In genomic region chr5:95392593-95393182, GRCh38 we compare ENCODE assay signal across 11 cellular contexts. TPM values are rescaled to one million over a fixed set of nuclear protein-coding genes. Genes with fewer than 3 reads are reported as not detected.
A peak's percentile ranks its signal among the peaks of the same experiment; 100 is the strongest.
DNase-seq lines count a peak whose midpoint lies in the region; ATAC-seq and TF ChIP-seq lines count a peak whose summit lies in the region.
"Had no signal": no experiment of that assay in that cellular context is flagged by ENCODE, and none has a peak within 500 bp of the region (broad histone marks: within the 10 kb centered on the region; RNA-seq: fewer than 3 reads in every experiment).

No MANE protein-coding gene starts in this region.

- H3K27me3 ChIP-seq in left ventricle myocardium inferior (ENCODE audit: low read depth) (no peaks in the 10 kb centered on the region), SK-N-SH (ENCODE audit: insufficient read depth) (no peaks in the 10 kb centered on the region), upper lobe of right lung (no peaks in the 10 kb centered on the region)

- no peaks in the 10 kb centered on the region for H4K20me1 ChIP-seq in SK-N-SH (ENCODE audit: insufficient read depth)

- no peak overlapping the region for H3K9ac ChIP-seq in SK-N-SH

- H3K27ac ChIP-seq in left ventricle myocardium inferior (replicated peaks) = no peak overlapping the region
- H3K27ac ChIP-seq in SK-N-SH (ENCODE audit: low read depth in 2 of 2, low read length in 1 of 2) = no peak overlapping the region
- H3K27ac ChIP-seq in upper lobe of right lung = no peak overlapping the region

- TF ChIP-seq RAD21 in SK-N-SH (IDR thresholded peaks at IDR 0.05; ENCODE audit: low read length) = no peak

- TF ChIP-seq CTCF in left ventricle myocardium inferior (IDR thresholded peaks at IDR 0.05; ENCODE audit: borderline replicate concordance) (no peak), SK-N-SH (IDR thresholded peaks at IDR 0.05) (no peak), upper lobe of right lung (IDR thresholded peaks at IDR 0.05) (no peak)

- intact Hi-C loops in left ventricle myocardium inferior (cut with micrococcal nuclease) = no loop called here
- intact Hi-C loops in left ventricle myocardium superior (cut with micrococcal nuclease) = no loop called here
- intact Hi-C loops in upper lobe of right lung (cut with DNase I) = no loop called here

- 15% methylated on average over 1 of the region's 1 CpG for WGBS in SK-N-SH (ENCODE audit: low lambda C conversion rate)

- no peaks in the 10 kb centered on the region for H3K79me2 ChIP-seq in SK-N-SH (ENCODE audit: insufficient read depth)

- H3K9me2 ChIP-seq in SK-N-SH = no peaks in the 10 kb centered on the region

- H3K4me1 ChIP-seq in left ventricle myocardium inferior (peaks cover 4% of the 10 kb centered on the region), SK-N-SH (ENCODE audit: control insufficient read depth in 1 of 2, insufficient read depth in 2 of 2, low read depth in 1 of 2, low read length in 1 of 2) (no peaks in the 10 kb centered on the region), upper lobe of right lung (no peaks in the 10 kb centered on the region)

- H3K4me3 ChIP-seq in left ventricle myocardium inferior (peak overlapping the region; percentile 23), SK-N-SH (ENCODE audit: low read depth in 2 of 2, low read length in 1 of 2) (no peak overlapping the region), upper lobe of right lung (no peak overlapping the region)

- H3K9me3 ChIP-seq in left ventricle myocardium inferior (replicated peaks) (no peaks in the 10 kb centered on the region), SK-N-SH (no peaks in the 10 kb centered on the region), upper lobe of right lung (no peaks in the 10 kb centered on the region)

- no peak overlapping the region for H3K4me2 ChIP-seq in SK-N-SH

- peak overlapping the region; percentile 47 for H2AFZ ChIP-seq in SK-N-SH (ENCODE audit: low read depth)

- ATAC-seq in left ventricle myocardium superior (no peak), upper lobe of right lung (peak; percentile 53), HG02588 (IDR thresholded peaks at IDR 0.05; ENCODE audit: unreplicated experiment) (no peak), HG03095 (IDR thresholded peaks at IDR 0.05; ENCODE audit: unreplicated experiment) (no peak)
- ATAC-seq: activated naive CD4-positive, alpha-beta T cell treated with anti-CD3 and anti-CD28 coated beads, Interleukin-2, amount 50 U/mL, for 72 hours had no signal

- CTCF ChIA-PET in SK-N-SH (lab: Yijun Ruan, JAX) = interaction anchor here (1.0 kb wide), 1 partner anchor 18 kb away, joined by 3 read pairs; no protein-coding TSS in a partner anchor

- H3K36me3 ChIP-seq in left ventricle myocardium inferior = no peaks in the 10 kb centered on the region
- no peaks in the 10 kb centered on the region for H3K36me3 ChIP-seq in SK-N-SH (replicated peaks in 1 of 2; ENCODE audit: control insufficient read depth in 1 of 2, insufficient read depth in 2 of 2, low read length in 1 of 2)
- H3K36me3 ChIP-seq in upper lobe of right lung = no peaks in the 10 kb centered on the region

- TF ChIP-seq EP300 in SK-N-SH (IDR thresholded peaks at IDR 0.05; ENCODE audit: borderline replicate concordance in 1 of 2, low read depth in 1 of 2, low read length in 1 of 2) = no peak

- POLR2A ChIA-PET in SK-N-SH (lab: Yijun Ruan, JAX) = no interaction called here

- DNase-seq in left ventricle myocardium inferior (no peak), left ventricle myocardium superior (no peak), SK-N-SH (no peak), glomerular visceral epithelial cell (ENCODE audit: extremely low spot score) (peak; percentile 34), upper lobe of right lung (no peak), NCI-H187 (lab: John Stamatoyannopoulos, UW) (no peak)
- DNase-seq: C1 segment of cervical spinal cord, immature natural killer cell had no signal

- no peaks in the 10 kb centered on the region for H3F3A ChIP-seq in SK-N-SH (replicated peaks; ENCODE audit: insufficient read depth)

TF ChIP-seq in SK-N-SH, 30 proteins besides CTCF, POLR2A, EP300 and RAD21:
- no peak for TF ChIP-seq SMC3 (IDR thresholded peaks at IDR 0.05; ENCODE audit: low read depth, low read length)
- TF ChIP-seq, protein P1, sequence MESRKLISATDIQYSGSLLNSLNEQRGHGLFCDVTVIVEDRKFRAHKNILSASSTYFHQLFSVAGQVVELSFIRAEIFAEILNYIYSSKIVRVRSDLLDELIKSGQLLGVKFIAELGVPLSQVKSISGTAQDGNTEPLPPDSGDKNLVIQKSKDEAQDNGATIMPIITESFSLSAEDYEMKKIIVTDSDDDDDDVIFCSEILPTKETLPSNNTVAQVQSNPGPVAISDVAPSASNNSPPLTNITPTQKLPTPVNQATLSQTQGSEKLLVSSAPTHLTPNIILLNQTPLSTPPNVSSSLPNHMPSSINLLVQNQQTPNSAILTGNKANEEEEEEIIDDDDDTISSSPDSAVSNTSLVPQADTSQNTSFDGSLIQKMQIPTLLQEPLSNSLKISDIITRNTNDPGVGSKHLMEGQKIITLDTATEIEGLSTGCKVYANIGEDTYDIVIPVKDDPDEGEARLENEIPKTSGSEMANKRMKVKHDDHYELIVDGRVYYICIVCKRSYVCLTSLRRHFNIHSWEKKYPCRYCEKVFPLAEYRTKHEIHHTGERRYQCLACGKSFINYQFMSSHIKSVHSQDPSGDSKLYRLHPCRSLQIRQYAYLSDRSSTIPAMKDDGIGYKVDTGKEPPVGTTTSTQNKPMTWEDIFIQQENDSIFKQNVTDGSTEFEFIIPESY (IDR thresholded peaks at IDR 0.05; ENCODE audit: borderline replicate concordance, low read depth) = no peak
- TF ChIP-seq TCF12 (IDR thresholded peaks at IDR 0.05) = no peak
- TF ChIP-seq EZH2phosphoT487 (IDR thresholded peaks at IDR 0.05; ENCODE audit: borderline replicate concordance, low read depth) = no peak
- no peak for TF ChIP-seq FOSL2 (IDR thresholded peaks at IDR 0.05; ENCODE audit: borderline replicate concordance, low read depth)
- TF ChIP-seq MEF2A (IDR thresholded peaks at IDR 0.05; ENCODE audit: borderline replicate concordance, low read depth) = no peak
- no peak for TF ChIP-seq GATA2 (CRISPR knock-in tag; IDR thresholded peaks at IDR 0.05)
- TF ChIP-seq NRF1 (IDR thresholded peaks at IDR 0.05; ENCODE audit: low read depth, low read length) = no peak
- TF ChIP-seq FOXJ3 (CRISPR knock-in tag; IDR thresholded peaks at IDR 0.05) = no peak
- TF ChIP-seq, protein P2, sequence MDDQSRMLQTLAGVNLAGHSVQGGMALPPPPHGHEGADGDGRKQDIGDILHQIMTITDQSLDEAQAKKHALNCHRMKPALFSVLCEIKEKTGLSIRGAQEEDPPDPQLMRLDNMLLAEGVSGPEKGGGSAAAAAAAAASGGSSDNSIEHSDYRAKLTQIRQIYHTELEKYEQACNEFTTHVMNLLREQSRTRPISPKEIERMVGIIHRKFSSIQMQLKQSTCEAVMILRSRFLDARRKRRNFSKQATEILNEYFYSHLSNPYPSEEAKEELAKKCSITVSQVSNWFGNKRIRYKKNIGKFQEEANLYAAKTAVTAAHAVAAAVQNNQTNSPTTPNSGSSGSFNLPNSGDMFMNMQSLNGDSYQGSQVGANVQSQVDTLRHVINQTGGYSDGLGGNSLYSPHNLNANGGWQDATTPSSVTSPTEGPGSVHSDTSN (IDR thresholded peaks at IDR 0.05) = no peak
- no peak for TF ChIP-seq CHD2 (IDR thresholded peaks at IDR 0.05; ENCODE audit: low read length, partially characterized antibody)
TF ChIP-seq in SK-N-SH: peak in this region for 0.

RNA-seq across cellular contexts. Expression of gene FAM81B, which starts 1.5 kb away (rescaled TPM):
- total RNA-seq in left ventricle myocardium inferior (6.2 TPM), left ventricle myocardium superior (2.9 TPM), upper lobe of right lung (not detected)
- polyA plus RNA-seq in SK-N-SH (2012; rRNA removed) = 0.21 and 0.55 TPM in 2 replicates
- polyA plus RNA-seq in SK-N-SH (2012; cell fraction: cytosol; rRNA removed) = 0.14 and 0.17 TPM in 2 replicates
- polyA plus RNA-seq in SK-N-SH (2012; cell fraction: nucleus; rRNA removed) = 0.27 TPM in 1 of 2 replicates, not detected in the other
- total RNA-seq: activated naive CD4-positive, alpha-beta T cell treated with anti-CD3 and anti-CD28 coated beads, Interleukin-2, amount 50 U/mL, for 72 hours had no signal
